In genomic region chr7:66206116-66206908, GRCh38 we compare ENCODE assay signal across 8 cellular contexts. TPM values are rescaled to one million over a fixed set of nuclear protein-coding genes. Genes with fewer than 3 reads are reported as not detected.
DNase-seq lines count a peak whose midpoint lies in the region; ATAC-seq and TF ChIP-seq lines count a peak whose summit lies in the region.

No MANE protein-coding gene starts in this region.

- no peaks in the 10 kb centered on the region for H3K36me3 Mint-ChIP-seq in natural killer cell

- H3K4me1 Mint-ChIP-seq in natural killer cell: peaks cover 27% of the 10 kb centered on the region in 2 donors

- H3K27me3 ChIP-seq in dorsolateral prefrontal cortex: no peaks in the 10 kb centered on the region

- H3K4me3 Mint-ChIP-seq in natural killer cell: peak overlapping the region; percentile 96

- ATAC-seq in natural killer cell: no peak
- no peak for ATAC-seq in GM19452 (IDR thresholded peaks at IDR 0.05; ENCODE audit: unreplicated experiment)
- no peak for ATAC-seq in HG02642 (IDR thresholded peaks at IDR 0.05; ENCODE audit: poor library complexity, unreplicated experiment)
- no peak for ATAC-seq in GM18505 (IDR thresholded peaks at IDR 0.05; ENCODE audit: unreplicated experiment)

- no peak for TF ChIP-seq CTCF in AG10803 (conservative IDR thresholded peaks at IDR 0.05; ENCODE audit: low read length)
- no peak for TF ChIP-seq CTCF in dorsolateral prefrontal cortex (IDR thresholded peaks at IDR 0.05 in 54 of 56, conservative IDR thresholded peaks at IDR 0.05 in 2 of 56; ENCODE audit: low read depth in 1 of 56, partially characterized antibody in 56 of 56)
- TF ChIP-seq CTCF in natural killer cell (IDR thresholded peaks at IDR 0.05): no peak

- DNase-seq in AG10803 (ENCODE audit: low read depth) (peak; percentile 39), LHCN-M2 (ENCODE audit: low read depth) (peak; percentile 13), dorsolateral prefrontal cortex (no peak), natural killer cell (no peak), DMS 273 (lab: John Stamatoyannopoulos, UW; ENCODE audit: unreplicated experiment) (no peak)

- intact Hi-C loops in dorsolateral prefrontal cortex (cut with DNase I) (loop anchor here (5.0 kb wide), 2 partner anchors 129 to 286 kb away; partner anchors contain the start of gene ASL (in 1 of the 2)), natural killer cell (cut with micrococcal nuclease) (loop anchor here (5.0 to 10.0 kb wide), 3 partner anchors 92 to 174 kb away; partner anchors contain the start of genes ASL and CRCP)

- H3K27me3 Mint-ChIP-seq in natural killer cell (ENCODE audit: low read depth in 2 of 2): peaks cover 0 to 2% of the 10 kb centered on the region in 2 donors

- H3K27ac ChIP-seq in dorsolateral prefrontal cortex: peak overlapping the region in 36 of 59 donors; percentile 1 to 95 (median 60)

- H3K9me3 Mint-ChIP-seq in natural killer cell: no peaks in the 10 kb centered on the region

- peak overlapping the region; percentile 84 for H3K27ac Mint-ChIP-seq in natural killer cell

- TF ChIP-seq POLR2A in GM18505 (IDR thresholded peaks at IDR 0.05; ENCODE audit: borderline replicate concordance, extremely low read depth, insufficient read depth, insufficient read length): no peak

- H3K4me3 ChIP-seq in AG10803 (ENCODE audit: low read length): peak overlapping the region; percentile 95
- H3K4me3 ChIP-seq in dorsolateral prefrontal cortex: peak overlapping the region; percentile 64 to 100 (median 96)

RNA-seq across cellular contexts. Expression of gene TPST1, which starts 1.2 kb away (rescaled TPM):
- total RNA-seq in LHCN-M2 (2014; rRNA removed) (53.6 and 68.8 TPM in 2 replicates), dorsolateral prefrontal cortex (10 to 100 TPM; 24.1 to 80.0 (median 37.7) TPM), natural killer cell (10 to 100 TPM; 10.4 to 17.3 (median 14.3) TPM)
- 25.2 TPM for polyA plus RNA-seq in LHCN-M2 (2012)

Comparison
In these comparisons a context has a peak if more than half of its experiments do, and no peak if none do; other contexts are left out.
1. DNase-seq: peak in AG10803 (single experiment) and LHCN-M2 (single experiment); none in dorsolateral prefrontal cortex (0 of 10), natural killer cell (single experiment) and DMS 273 (single experiment).